In genomic region chr1:27418326-27418761, GRCh38 we compare ENCODE assay signal across 8 cellular contexts. TPM values are rescaled to one million over a fixed set of nuclear protein-coding genes. Genes with fewer than 3 reads are reported as not detected.
DNase-seq lines count a peak whose midpoint lies in the region; ATAC-seq lines count a peak whose summit lies in the region.

No MANE protein-coding gene starts in this region.

- H3K36me3 ChIP-seq in ACC112 (ENCODE audit: insufficient read depth, low read length): peaks cover 27% of the 10 kb centered on the region
- peaks cover 56% of the 10 kb centered on the region for H3K36me3 ChIP-seq in MG63

- DNase-seq in MG63: peak; percentile 75
- DNase-seq in activated naive CD8-positive, alpha-beta T cell treated with anti-CD3 and anti-CD28 coated beads for 36 hours: peak; percentile 57
- DNase-seq in left cardiac atrium: peak; percentile 73
- DNase-seq in pulmonary artery endothelial cell (ENCODE audit: low read depth, low spot score): peak; percentile 57

- H3K9me3 Mint-ChIP-seq in activated naive CD8-positive, alpha-beta T cell treated with anti-CD3 and anti-CD28 coated beads for 36 hours: no peaks in the 10 kb centered on the region

- H3K27me3 Mint-ChIP-seq in activated naive CD8-positive, alpha-beta T cell treated with anti-CD3 and anti-CD28 coated beads for 36 hours: no peaks in the 10 kb centered on the region

- intact Hi-C loops in left cardiac atrium (cut with DNase I): loop anchor here in 1 of 2 donors (5.0 kb wide), 1 partner anchor 184 kb away; the partner anchor contains the start of gene AHDC1

- H3K4me3 ChIP-seq in ACC112 (ENCODE audit: low read depth, low read length) (no peak overlapping the region), MG63 (no peak overlapping the region)

- H3K4me3 Mint-ChIP-seq in activated naive CD8-positive, alpha-beta T cell treated with anti-CD3 and anti-CD28 coated beads for 36 hours: no peak overlapping the region

- peak overlapping the region; percentile 75 for H3K27ac Mint-ChIP-seq in activated naive CD8-positive, alpha-beta T cell treated with anti-CD3 and anti-CD28 coated beads for 36 hours

- peak overlapping the region; percentile 53 for H2AFZ ChIP-seq in ACC112 (ENCODE audit: low read length, unreplicated experiment)

- ATAC-seq in GM19025 (IDR thresholded peaks at IDR 0.05; ENCODE audit: low read depth, unreplicated experiment) (peak; percentile 85), left cardiac atrium (peak; percentile 96 to 97), HG02610 (IDR thresholded peaks at IDR 0.05; ENCODE audit: unreplicated experiment) (no peak), GM18498 (IDR thresholded peaks at IDR 0.05; ENCODE audit: unreplicated experiment) (no peak)

- H3K27ac ChIP-seq in ACC112 (ENCODE audit: low read depth, low read length): peak overlapping the region; percentile 81

- H3K4me1 Mint-ChIP-seq in activated naive CD8-positive, alpha-beta T cell treated with anti-CD3 and anti-CD28 coated beads for 36 hours: peaks cover 47% of the 10 kb centered on the region

- H3K4me1 ChIP-seq in ACC112 (ENCODE audit: control insufficient read depth, insufficient read depth, low read length, unreplicated experiment): peaks cover 19% of the 10 kb centered on the region

- H3K36me3 Mint-ChIP-seq in activated naive CD8-positive, alpha-beta T cell treated with anti-CD3 and anti-CD28 coated beads for 36 hours: peaks cover 26% of the 10 kb centered on the region

- peaks cover 18% of the 10 kb centered on the region for H3K79me2 ChIP-seq in ACC112 (ENCODE audit: control insufficient read depth, insufficient read depth, low read length, unreplicated experiment)

- no peaks in the 10 kb centered on the region for H3K9me3 ChIP-seq in MG63

- H3K27me3 ChIP-seq in ACC112 (ENCODE audit: insufficient read depth, low read length) (no peaks in the 10 kb centered on the region), MG63 (no peaks in the 10 kb centered on the region)

RNA-seq across cellular contexts. Expression of gene GPR3, which starts 25.9 kb away (rescaled TPM):
- not detected in 2 replicates for total RNA-seq in MG63 (2014; rRNA removed; shearing (Covaris generic); ENCODE audit: low replicate concordance)
- 1 to 10 TPM; 3.5 to 3.9 TPM for total RNA-seq in activated naive CD8-positive, alpha-beta T cell treated with anti-CD3 and anti-CD28 coated beads for 36 hours
- 10 to 100 TPM in 1 of 2 donors, 1 to 10 TPM in 1; 1.7 to 12.4 TPM for total RNA-seq in left cardiac atrium
- total RNA-seq in pulmonary artery endothelial cell: 0.49 and 0.86 TPM in 2 replicates

RNA-seq across cellular contexts. Expression of gene CD164L2, which starts 35.2 kb away (rescaled TPM):
- total RNA-seq in MG63 (2014; rRNA removed; shearing (Covaris generic); ENCODE audit: low replicate concordance): not detected in 2 replicates
- not detected for total RNA-seq in activated naive CD8-positive, alpha-beta T cell treated with anti-CD3 and anti-CD28 coated beads for 36 hours
- total RNA-seq in left cardiac atrium: not detected
- total RNA-seq in pulmonary artery endothelial cell: not detected in 2 replicates

RNA-seq across cellular contexts. Expression of gene FCN3, which starts 43.7 kb away (rescaled TPM):
- total RNA-seq in MG63 (2014; rRNA removed; shearing (Covaris generic); ENCODE audit: low replicate concordance): not detected in 2 replicates
- not detected for total RNA-seq in activated naive CD8-positive, alpha-beta T cell treated with anti-CD3 and anti-CD28 coated beads for 36 hours
- 10 to 100 TPM; 14.2 to 24.5 TPM for total RNA-seq in left cardiac atrium
- total RNA-seq in pulmonary artery endothelial cell: 0.07 TPM in 1 of 2 replicates, not detected in the other

RNA-seq across cellular contexts. Expression of gene MAP3K6, which starts 51.6 kb away (rescaled TPM):
- 11.5 and 26.9 TPM in 2 replicates for total RNA-seq in MG63 (2014; rRNA removed; shearing (Covaris generic); ENCODE audit: low replicate concordance)
- total RNA-seq in activated naive CD8-positive, alpha-beta T cell treated with anti-CD3 and anti-CD28 coated beads for 36 hours: 1 to 10 TPM; 3.0 to 4.5 TPM
- total RNA-seq in left cardiac atrium: 10 to 100 TPM; 51.5 to 64.2 TPM
- total RNA-seq in pulmonary artery endothelial cell: 10.0 and 10.4 TPM in 2 replicates

Comparison
In these comparisons a context has a peak if more than half of its experiments do, and no peak if none do; other contexts are left out.
1. ATAC-seq: peak in GM19025 (single experiment) and left cardiac atrium (2 of 2); none in HG02610 (single experiment) and GM18498 (single experiment).
2. RNA of gene FCN3, which starts 43.7 kb away (total RNA-seq): 14.2 to 24.5 TPM in left cardiac atrium; 0.07 TPM in pulmonary artery endothelial cell, not detected in MG63 and not detected in activated naive CD8-positive, alpha-beta T cell treated with anti-CD3 and anti-CD28 coated beads for 36 hours; every median in the first group is over 10 times any median in the second.
3. Peak in every context shown above with its lines, with median percentiles within 50 percentile points of each other: DNase-seq.